Comparison of ENCODE assay signal across 20 cellular contexts in genomic region chr13:40756042-40756441, GRCh38. TPM values are rescaled to one million over a fixed set of nuclear protein-coding genes. Genes with fewer than 3 reads are reported as not detected.
DNase-seq lines count a peak whose midpoint lies in the region; ATAC-seq and TF ChIP-seq lines count a peak whose summit lies in the region.
"Had no signal": no experiment of that assay in that cellular context is flagged by ENCODE, and none has a peak within 500 bp of the region (broad histone marks: within the 10 kb centered on the region; RNA-seq: fewer than 3 reads in every experiment).

No MANE protein-coding gene starts in this region.

- intact Hi-C loops in CD8-positive, alpha-beta T cell (cut with DNase I, micrococcal nuclease) = no loop called here

- CTCF ChIA-PET in CD8-positive, alpha-beta T cell (lab: Charles Lee) = no interaction called here

- H3K79me1 ChIP-seq in neuronal stem cell (ENCODE audit: low read depth, low read length) = no peaks in the 10 kb centered on the region

- H4K8ac ChIP-seq in neuronal stem cell (ENCODE audit: low read depth, low read length) = no peak overlapping the region

- DNase-seq in CD8-positive, alpha-beta T cell = no peak
- DNase-seq in neuronal stem cell (ENCODE audit: low spot score) = no peak
- DNase-seq in DMS 273 (lab: John Stamatoyannopoulos, UW; ENCODE audit: unreplicated experiment) = no peak
- no peak for DNase-seq in activated T-cell treated with anti-CD3 and anti-CD28 coated beads, Interleukin-2, amount 50 U/mL, for 1 hour
- DNase-seq: activated CD4-positive, CD25-positive, alpha-beta regulatory T cell; caudate nucleus; effector memory CD8-positive, alpha-beta T cell; mesendoderm; MM.1S; NCI-H1930; NCI-H510A; SHP77; stimulated activated naive CD4-positive, alpha-beta T cell treated with Interleukin-2 at 50 U/mL for 16 hours had no signal

- H3K27me3 ChIP-seq in CD8-positive, alpha-beta T cell (ENCODE audit: insufficient read depth, low read length) = no peaks in the 10 kb centered on the region
- H3K27me3 ChIP-seq in neuronal stem cell (ENCODE audit: control insufficient read depth in 3 of 3, insufficient read depth in 3 of 3, low read depth in 1 of 3, low read length in 3 of 3) = no peaks in the 10 kb centered on the region
- H3K27me3 ChIP-seq: BLaER1 treated with 17β-estradiol and CSF1 and Interleukin-3, amounts not matched to agents 10 nM and 100 nM; transverse colon had no signal

- H3K27me3 Mint-ChIP-seq in CD8-positive, alpha-beta T cell (ENCODE audit: low read depth) = no peaks in the 10 kb centered on the region
- H3K27me3 Mint-ChIP-seq: effector memory CD8-positive, alpha-beta T cell had no signal

- H3K14ac ChIP-seq in neuronal stem cell (ENCODE audit: low read length) = no peak overlapping the region

- no peak overlapping the region for H3K27ac ChIP-seq in CD8-positive, alpha-beta T cell (ENCODE audit: low read depth, low read length)
- no peak overlapping the region for H3K27ac ChIP-seq in neuronal stem cell (replicated peaks; ENCODE audit: low read length)
- H3K27ac ChIP-seq: BLaER1 treated with 17β-estradiol and CSF1 and Interleukin-3, amounts not matched to agents 10 nM and 100 nM had no signal

- H3K4me1 Mint-ChIP-seq in CD8-positive, alpha-beta T cell (ENCODE audit: low read depth) = peaks cover 5% of the 10 kb centered on the region

- POLR2A ChIA-PET in CD8-positive, alpha-beta T cell (lab: Charles Lee) = no interaction called here

- H3K9ac ChIP-seq in neuronal stem cell (ENCODE audit: low read depth, low read length, poor library complexity) = no peak overlapping the region
- H3K9ac ChIP-seq: BLaER1 treated with 17β-estradiol and CSF1 and Interleukin-3, amounts not matched to agents 10 nM and 100 nM had no signal

- no peak overlapping the region for H2BK5ac ChIP-seq in neuronal stem cell (ENCODE audit: low read length)

- no peaks in the 10 kb centered on the region for H3K4me1 ChIP-seq in CD8-positive, alpha-beta T cell (ENCODE audit: insufficient read depth, low read length)
- H3K4me1 ChIP-seq in neuronal stem cell (ENCODE audit: control insufficient read depth in 2 of 2, insufficient read depth in 1 of 2, low read depth in 1 of 2, low read length in 2 of 2) = no peaks in the 10 kb centered on the region
- H3K4me1 ChIP-seq: BLaER1 treated with 17β-estradiol and CSF1 and Interleukin-3, amounts not matched to agents 10 nM and 100 nM had no signal

- H3K4me2 ChIP-seq in neuronal stem cell (ENCODE audit: insufficient read depth, low read length, poor library complexity, severe bottlenecking) = no peak overlapping the region
- H3K4me2 ChIP-seq: BLaER1 treated with 17β-estradiol and CSF1 and Interleukin-3, amounts not matched to agents 10 nM and 100 nM had no signal

- H2BK12ac ChIP-seq in neuronal stem cell (ENCODE audit: low read length) = no peak overlapping the region

- no peak overlapping the region for H3K23ac ChIP-seq in neuronal stem cell (ENCODE audit: low read depth, low read length, poor library complexity)

- H3K36me3 ChIP-seq in CD8-positive, alpha-beta T cell (ENCODE audit: insufficient read depth, low read length) = peaks cover 20% of the 10 kb centered on the region
- H3K36me3 ChIP-seq in neuronal stem cell (replicated peaks in 1 of 2; ENCODE audit: control insufficient read depth in 2 of 2, insufficient read depth in 2 of 2, low read length in 2 of 2) = peaks cover 9 to 91% of the 10 kb centered on the region in 2 donors

- H3K4me3 Mint-ChIP-seq in CD8-positive, alpha-beta T cell = no peak overlapping the region
- H3K4me3 Mint-ChIP-seq: effector memory CD8-positive, alpha-beta T cell had no signal

- no peak for ATAC-seq in CD8-positive, alpha-beta T cell
- peak; percentile 47 for ATAC-seq in GM18909 (IDR thresholded peaks at IDR 0.05; ENCODE audit: poor library complexity, unreplicated experiment)
- peak; percentile 78 for ATAC-seq in GM21529 (IDR thresholded peaks at IDR 0.05; ENCODE audit: unreplicated experiment)
- peak; percentile 57 for ATAC-seq in HG03095 (IDR thresholded peaks at IDR 0.05; ENCODE audit: unreplicated experiment)
- ATAC-seq in GM19023 (IDR thresholded peaks at IDR 0.05; ENCODE audit: unreplicated experiment) = no peak
- ATAC-seq: effector memory CD8-positive, alpha-beta T cell had no signal

- H2BK120ac ChIP-seq in neuronal stem cell (ENCODE audit: low read depth, low read length) = no peak overlapping the region

- TF ChIP-seq CTCF in CD8-positive, alpha-beta T cell (IDR thresholded peaks at IDR 0.05) = no peak

- H3K36me3 Mint-ChIP-seq in CD8-positive, alpha-beta T cell = peaks cover 64% of the 10 kb centered on the region

- H2AK5ac ChIP-seq in neuronal stem cell (ENCODE audit: low read depth, low read length) = no peak overlapping the region

- no peaks in the 10 kb centered on the region for H3K9me3 ChIP-seq in CD8-positive, alpha-beta T cell (ENCODE audit: low read length)
- H3K9me3 ChIP-seq in neuronal stem cell (replicated peaks in 1 of 2; ENCODE audit: control insufficient read depth in 2 of 2, insufficient read depth in 1 of 2, low read depth in 1 of 2, low read length in 2 of 2) = no peaks in the 10 kb centered on the region
- H3K9me3 ChIP-seq: BLaER1 treated with 17β-estradiol and CSF1 and Interleukin-3, amounts not matched to agents 10 nM and 100 nM; transverse colon had no signal

- H4K91ac ChIP-seq in neuronal stem cell (ENCODE audit: low read depth, low read length, poor library complexity) = no peak overlapping the region

- H3K9me3 Mint-ChIP-seq in CD8-positive, alpha-beta T cell = no peaks in the 10 kb centered on the region
- H3K9me3 Mint-ChIP-seq: activated T-helper 2 cell treated with anti-CD3 and anti-CD28 coated beads, Interferon-gamma antibody, Interleukin-2, Interleukin-4, amounts not matched to agents 10 μg/mL and 5 μg/mL and 100 μg/mL, durations not matched to agents 14 hours and 24 hours and 36 hours; effector memory CD8-positive, alpha-beta T cell had no signal

- H2BK15ac ChIP-seq in neuronal stem cell (ENCODE audit: low read length) = no peak overlapping the region

- H3K4me3 ChIP-seq in CD8-positive, alpha-beta T cell (ENCODE audit: low read depth, low read length) = no peak overlapping the region
- no peak overlapping the region for H3K4me3 ChIP-seq in neuronal stem cell (ENCODE audit: low read length in 2 of 2)
- H3K4me3 ChIP-seq: BLaER1 treated with 17β-estradiol and CSF1 and Interleukin-3, amounts not matched to agents 10 nM and 100 nM; transverse colon had no signal

- H3K18ac ChIP-seq in neuronal stem cell (ENCODE audit: low read length) = no peak overlapping the region

- H2AFZ ChIP-seq in neuronal stem cell (ENCODE audit: low read length) = no peak overlapping the region

- H3K4ac ChIP-seq in neuronal stem cell (ENCODE audit: low read length) = no peak overlapping the region

- no CpG with 5 or more reads among the region's 1 CpG for WGBS in neuronal stem cell (ENCODE audit: extremely low coverage in 2 of 2, insufficient read length in 2 of 2, insufficient replicate concordance in 1 of 2), 2 donors

- H3K27ac Mint-ChIP-seq in CD8-positive, alpha-beta T cell = peak overlapping the region; percentile 13

RNA-seq across cellular contexts. Expression of gene MRPS31, which starts 14.9 kb away (rescaled TPM):
- total RNA-seq in CD8-positive, alpha-beta T cell = 1 to 10 TPM; 7.3 to 7.5 TPM
- 48.9 TPM for polyA plus RNA-seq in neuronal stem cell (2013, experiment 1 of 2)
- polyA plus RNA-seq in neuronal stem cell (2013, experiment 2 of 2) = 50.3 TPM

RNA-seq across cellular contexts. Expression of gene SLC25A15, which starts 33.4 kb away (rescaled TPM):
- total RNA-seq in CD8-positive, alpha-beta T cell = 1 to 10 TPM; 5.0 to 7.5 TPM
- 17.6 TPM for polyA plus RNA-seq in neuronal stem cell (2013, experiment 1 of 2)
- polyA plus RNA-seq in neuronal stem cell (2013, experiment 2 of 2) = 16.8 TPM

Comparison
In these comparisons a context has a peak if more than half of its experiments do, and no peak if none do; other contexts are left out.
1. ATAC-seq: peak in GM18909 (single experiment), GM21529 (single experiment) and HG03095 (single experiment); none in CD8-positive, alpha-beta T cell (single experiment) and GM19023 (single experiment).